ENCODE assay signal across 37 cellular contexts in genomic region chr4:153669838-153670237, GRCh38.
"Had no signal": no experiment of that assay in that cellular context is flagged by ENCODE, and none has a peak within 500 bp of the region (broad histone marks: within the 10 kb centered on the region; RNA-seq: fewer than 3 reads in every experiment).

No MANE protein-coding gene starts in this region.

- H3K4me3 Mint-ChIP-seq: activated naive CD4-positive, alpha-beta T cell treated with anti-CD3 and anti-CD28 coated beads for 36 hours; activated naive CD4-positive, alpha-beta T cell treated with anti-CD3 and anti-CD28 coated beads, Interleukin-2, amount 10 ng/mL, durations not matched to agents 7 days and 5 days; activated naive CD4-positive, alpha-beta T cell treated with anti-CD3 and anti-CD28 coated beads, Interleukin-2, amount 50 U/mL, for 24 hours; activated naive CD8-positive, alpha-beta T cell; activated naive CD8-positive, alpha-beta T cell treated with anti-CD3 and anti-CD28 coated beads, Interleukin-2, amount 10 ng/mL, durations not matched to agents 7 days and 5 days; activated T-cell treated with anti-CD3 and anti-CD28 coated beads, Interleukin-2, amount 50 U/mL, for 24 hours; activated T-cell treated with anti-CD3 and anti-CD28 coated beads, Interleukin-2, amount 50 U/mL, for 4 hours; activated T-cell treated with anti-CD3 and anti-CD28 coated beads, Interleukin-2, amount 50 U/mL, for 72 hours; activated T-helper 1 cell treated with anti-CD3 and anti-CD28 coated beads, Interleukin-12 subunit alpha, Interleukin-12 subunit beta, Interleukin-2, Interleukin-4 antibody, amounts not matched to agents 30 ng/mL and 10 ng/mL and 1 ng/mL, durations not matched to agents 14 hours and 24 hours and 36 hours; activated T-helper 17 cell treated with anti-CD3 and anti-CD28 coated beads, Interleukin-2, amount 50 U/mL, for 72 hours; brain; central memory CD8-positive, alpha-beta T cell had no signal

- H3K36me3 Mint-ChIP-seq: activated naive CD4-positive, alpha-beta T cell treated with anti-CD3 and anti-CD28 coated beads, Interleukin-2, amount 50 U/mL, for 24 hours; activated naive CD4-positive, alpha-beta T cell treated with anti-CD3 and anti-CD28 coated beads, Interleukin-2, amount 50 U/mL, for 72 hours; activated naive CD8-positive, alpha-beta T cell; activated naive CD8-positive, alpha-beta T cell treated with anti-CD3 and anti-CD28 coated beads, Interleukin-2, amount 10 ng/mL, durations not matched to agents 7 days and 5 days; brain had no signal

- H3K27me3 ChIP-seq: adrenal gland, ascending aorta, body of pancreas, brain microvascular endothelial cell, breast epithelium, cardiac muscle cell had no signal

- H3K36me3 ChIP-seq: adrenal gland, ascending aorta, brain microvascular endothelial cell, breast epithelium, cardiac muscle cell had no signal

- DNase-seq: activated effector memory CD4-positive, alpha-beta T cell treated with anti-CD3 and anti-CD28 coated beads, Interleukin-2, amount 50 U/mL, for 16 hours; activated effector memory CD4-positive, alpha-beta T cell treated with Interleukin-2 at 50 U/mL for 16 hours; activated gamma-delta T cell; activated gamma-delta T cell treated with Interleukin-2 at 50 U/mL for 16 hours; activated naive CD4-positive, alpha-beta T cell; activated naive CD4-positive, alpha-beta T cell treated with anti-CD3 and anti-CD28 coated beads for 36 hours; activated naive CD4-positive, alpha-beta T cell treated with anti-CD3 and anti-CD28 coated beads, Interleukin-2, amount 10 ng/mL, durations not matched to agents 7 days and 5 days; activated naive CD4-positive, alpha-beta T cell treated with anti-CD3 and anti-CD28 coated beads, Interleukin-2, amount 50 U/mL, for 16 hours; activated naive CD4-positive, alpha-beta T cell treated with Interleukin-2 at 50 U/mL for 16 hours; activated naive CD8-positive, alpha-beta T cell treated with anti-CD3 and anti-CD28 coated beads, Interleukin-2, amount 10 ng/mL, durations not matched to agents 7 days and 5 days; activated T-cell treated with anti-CD3 and anti-CD28 coated beads for 4 hours; activated T-cell treated with anti-CD3 and anti-CD28 coated beads, Interleukin-2, amount 50 U/mL, for 1 hour; activated T-cell treated with anti-CD3 and anti-CD28 coated beads, Interleukin-2, amount 50 U/mL, for 24 hours; activated T-cell treated with anti-CD3 and anti-CD28 coated beads, Interleukin-2, amount 50 U/mL, for 4 hours; activated T-cell treated with anti-CD3 and anti-CD28 coated beads, Interleukin-2, amount 50 U/mL, for 48 hours; activated T-cell treated with anti-CD3 and anti-CD28 coated beads, Interleukin-2, amount 50 U/mL, for 72 hours; adrenal gland; amniotic stem cell; amygdala; anterior cingulate cortex; aorta; body of pancreas; brain microvascular endothelial cell; caudate nucleus; central memory CD4-positive, alpha-beta T cell; cerebellar nuclear complex had no signal

- H3K4me1 ChIP-seq: adrenal gland, ascending aorta, body of pancreas, breast epithelium had no signal

- H3K4me1 Mint-ChIP-seq: activated naive CD4-positive, alpha-beta T cell treated with anti-CD3 and anti-CD28 coated beads, Interleukin-2, amount 10 ng/mL, durations not matched to agents 7 days and 5 days; activated naive CD8-positive, alpha-beta T cell treated with anti-CD3 and anti-CD28 coated beads, Interleukin-2, amount 10 ng/mL, durations not matched to agents 7 days and 5 days; activated T-helper 17 cell treated with anti-CD3 and anti-CD28 coated beads, Interleukin-2, amount 50 U/mL, for 72 hours; brain; central memory CD8-positive, alpha-beta T cell had no signal

- H3K4me3 ChIP-seq: adrenal gland, ascending aorta, body of pancreas, breast epithelium, cardiac muscle cell had no signal

- H3K27ac Mint-ChIP-seq: activated naive CD4-positive, alpha-beta T cell treated with anti-CD3 and anti-CD28 coated beads for 36 hours; activated naive CD4-positive, alpha-beta T cell treated with anti-CD3 and anti-CD28 coated beads, Interleukin-2, amount 10 ng/mL, durations not matched to agents 7 days and 5 days; activated naive CD4-positive, alpha-beta T cell treated with anti-CD3 and anti-CD28 coated beads, Interleukin-2, amount 50 U/mL, for 24 hours; activated naive CD4-positive, alpha-beta T cell treated with anti-CD3 and anti-CD28 coated beads, Interleukin-2, amount 50 U/mL, for 72 hours; activated naive CD8-positive, alpha-beta T cell; activated naive CD8-positive, alpha-beta T cell treated with anti-CD3 and anti-CD28 coated beads, Interleukin-2, amount 10 ng/mL, durations not matched to agents 7 days and 5 days; activated T-cell treated with anti-CD3 and anti-CD28 coated beads, Interleukin-2, amount 50 U/mL, for 24 hours; activated T-cell treated with anti-CD3 and anti-CD28 coated beads, Interleukin-2, amount 50 U/mL, for 72 hours; activated T-helper 1 cell treated with anti-CD3 and anti-CD28 coated beads, Interleukin-12 subunit alpha, Interleukin-12 subunit beta, Interleukin-2, Interleukin-4 antibody, amounts not matched to agents 30 ng/mL and 10 ng/mL and 1 ng/mL, durations not matched to agents 14 hours and 24 hours and 36 hours; activated T-helper 17 cell treated with anti-CD3 and anti-CD28 coated beads, Interleukin-2, amount 50 U/mL, for 72 hours; activated T-helper 2 cell treated with anti-CD3 and anti-CD28 coated beads, Interferon-gamma antibody, Interleukin-2, Interleukin-4, amounts not matched to agents 10 μg/mL and 5 μg/mL and 100 μg/mL, durations not matched to agents 14 hours and 24 hours and 36 hours; brain had no signal

- H3K9me3 Mint-ChIP-seq: activated T-cell treated with anti-CD3 and anti-CD28 coated beads, Interleukin-2, amount 50 U/mL, for 24 hours; activated T-helper 17 cell treated with anti-CD3 and anti-CD28 coated beads, Interleukin-2, amount 50 U/mL, for 72 hours; central memory CD8-positive, alpha-beta T cell had no signal

- H3K9me3 ChIP-seq: body of pancreas had no signal

- H3K27ac ChIP-seq: adrenal gland, ascending aorta, body of pancreas, brain microvascular endothelial cell, breast epithelium, cardiac muscle cell had no signal

- ATAC-seq: activated naive CD4-positive, alpha-beta T cell treated with anti-CD3 and anti-CD28 coated beads, Interleukin-2, amount 50 U/mL, for 72 hours; activated T-cell treated with anti-CD3 and anti-CD28 coated beads, Interleukin-2, amount 50 U/mL, for 4 hours; activated T-cell treated with anti-CD3 and anti-CD28 coated beads, Interleukin-2, amount 50 U/mL, for 72 hours; activated T-helper 17 cell treated with anti-CD3 and anti-CD28 coated beads, Interleukin-2, amount 50 U/mL, for 72 hours; body of pancreas had no signal
